In genomic region chr1:113592223-113592622, GRCh38 we compare ENCODE assay signal across 38 cellular contexts.
"Had no signal": no experiment of that assay in that cellular context is flagged by ENCODE, and none has a peak within 500 bp of the region (broad histone marks: within the 10 kb centered on the region; RNA-seq: fewer than 3 reads in every experiment).

No MANE protein-coding gene starts in this region.

- H3K27me3 ChIP-seq: ascending aorta, cardiac muscle cell had no signal

- H3K4me3 Mint-ChIP-seq: activated B cell treated with CpG ODN at 0.5 μM for 24 hours; activated CD4-positive, alpha-beta memory T cell treated with anti-CD3 and anti-CD28 coated beads for 36 hours; activated CD4-positive, alpha-beta T cell treated with anti-CD3 and anti-CD28 coated beads, Interleukin-2, amount 10 ng/mL, durations not matched to agents 24 days and 14 days; activated CD8-positive, alpha-beta T cell treated with anti-CD3 and anti-CD28 coated beads for 36 hours; activated naive CD4-positive, alpha-beta T cell treated with anti-CD3 and anti-CD28 coated beads, Interleukin-2, amount 10 ng/mL, durations not matched to agents 7 days and 5 days; activated naive CD4-positive, alpha-beta T cell treated with anti-CD3 and anti-CD28 coated beads, Interleukin-2, amount 50 U/mL, for 24 hours; activated naive CD8-positive, alpha-beta T cell; activated naive CD8-positive, alpha-beta T cell treated with anti-CD3 and anti-CD28 coated beads, Interleukin-2, amount 10 ng/mL, durations not matched to agents 7 days and 5 days; activated naive CD8-positive, alpha-beta T cell treated with anti-CD3 and anti-CD28 coated beads, Interleukin-2, amount 50 U/mL, for 24 hours; activated T-cell treated with anti-CD3 and anti-CD28 coated beads, Interleukin-2, amount 50 U/mL, for 4 hours; activated T-cell treated with anti-CD3 and anti-CD28 coated beads, Interleukin-2, amount 50 U/mL, for 72 hours; activated T-helper 1 cell treated with anti-CD3 and anti-CD28 coated beads, Interleukin-12 subunit alpha, Interleukin-12 subunit beta, Interleukin-2, Interleukin-4 antibody, amounts not matched to agents 30 ng/mL and 10 ng/mL and 1 ng/mL, durations not matched to agents 14 hours and 24 hours and 36 hours; activated T-helper 17 cell treated with anti-CD3 and anti-CD28 coated beads, Interleukin-2, amount 50 U/mL, for 72 hours; brain; central memory CD8-positive, alpha-beta T cell; T-helper 1 cell treated with Interleukin-12 subunit alpha and Interleukin-12 subunit beta and Interleukin-4 antibody, amounts not matched to agents 30 μg/mL and 1 μg/mL, for 36 hours; T-helper 2 cell treated with Interferon-gamma antibody and Interleukin-4, amounts not matched to agents 5 μg/mL and 100 μg/mL, for 36 hours had no signal

- H3K4me1 Mint-ChIP-seq: activated B cell treated with CpG ODN at 0.5 μM for 24 hours; activated CD4-positive, alpha-beta T cell treated with anti-CD3 and anti-CD28 coated beads, Interleukin-2, amount 10 ng/mL, durations not matched to agents 24 days and 14 days; activated naive CD4-positive, alpha-beta T cell treated with anti-CD3 and anti-CD28 coated beads, Interleukin-2, amount 10 ng/mL, durations not matched to agents 7 days and 5 days; activated naive CD4-positive, alpha-beta T cell treated with anti-CD3 and anti-CD28 coated beads, Interleukin-2, amount 50 U/mL, for 24 hours; activated naive CD8-positive, alpha-beta T cell treated with anti-CD3 and anti-CD28 coated beads, Interleukin-2, amount 10 ng/mL, durations not matched to agents 7 days and 5 days; activated naive CD8-positive, alpha-beta T cell treated with anti-CD3 and anti-CD28 coated beads, Interleukin-2, amount 50 U/mL, for 24 hours; activated T-helper 17 cell treated with anti-CD3 and anti-CD28 coated beads, Interleukin-2, amount 50 U/mL, for 72 hours; brain; central memory CD8-positive, alpha-beta T cell had no signal

- ATAC-seq: activated CD8-positive, alpha-beta T cell treated with anti-CD3 and anti-CD28 coated beads for 36 hours; activated naive CD8-positive, alpha-beta T cell treated with anti-CD3 and anti-CD28 coated beads, Interleukin-2, amount 50 U/mL, for 24 hours; activated T-cell treated with anti-CD3 and anti-CD28 coated beads, Interleukin-2, amount 50 U/mL, for 4 hours; activated T-cell treated with anti-CD3 and anti-CD28 coated beads, Interleukin-2, amount 50 U/mL, for 72 hours; activated T-helper 17 cell treated with anti-CD3 and anti-CD28 coated beads, Interleukin-2, amount 50 U/mL, for 72 hours had no signal

- H3K4me1 ChIP-seq: ascending aorta had no signal

- H3K27ac ChIP-seq: ascending aorta, cardiac muscle cell, VCaP had no signal

- H3K27ac Mint-ChIP-seq: activated B cell treated with CpG ODN at 0.5 μM for 24 hours; activated CD4-positive, alpha-beta memory T cell treated with anti-CD3 and anti-CD28 coated beads for 36 hours; activated CD4-positive, alpha-beta T cell treated with anti-CD3 and anti-CD28 coated beads, Interleukin-2, amount 10 ng/mL, durations not matched to agents 24 days and 14 days; activated CD8-positive, alpha-beta T cell treated with anti-CD3 and anti-CD28 coated beads for 36 hours; activated naive CD4-positive, alpha-beta T cell treated with anti-CD3 and anti-CD28 coated beads, Interleukin-2, amount 10 ng/mL, durations not matched to agents 7 days and 5 days; activated naive CD4-positive, alpha-beta T cell treated with anti-CD3 and anti-CD28 coated beads, Interleukin-2, amount 50 U/mL, for 24 hours; activated naive CD8-positive, alpha-beta T cell; activated naive CD8-positive, alpha-beta T cell treated with anti-CD3 and anti-CD28 coated beads, Interleukin-2, amount 10 ng/mL, durations not matched to agents 7 days and 5 days; activated naive CD8-positive, alpha-beta T cell treated with anti-CD3 and anti-CD28 coated beads, Interleukin-2, amount 50 U/mL, for 24 hours; activated T-cell treated with anti-CD3 and anti-CD28 coated beads, Interleukin-2, amount 50 U/mL, for 72 hours; activated T-helper 1 cell treated with anti-CD3 and anti-CD28 coated beads, Interleukin-12 subunit alpha, Interleukin-12 subunit beta, Interleukin-2, Interleukin-4 antibody, amounts not matched to agents 30 ng/mL and 10 ng/mL and 1 ng/mL, durations not matched to agents 14 hours and 24 hours and 36 hours; activated T-helper 17 cell treated with anti-CD3 and anti-CD28 coated beads, Interleukin-2, amount 50 U/mL, for 72 hours; brain; T-helper 1 cell treated with Interleukin-12 subunit alpha and Interleukin-12 subunit beta and Interleukin-4 antibody, amounts not matched to agents 30 μg/mL and 1 μg/mL, for 36 hours; T-helper 2 cell treated with Interferon-gamma antibody and Interleukin-4, amounts not matched to agents 5 μg/mL and 100 μg/mL, for 36 hours had no signal

- H3K27me3 Mint-ChIP-seq: activated B cell treated with CpG ODN at 0.5 μM for 24 hours; activated CD4-positive, alpha-beta memory T cell treated with anti-CD3 and anti-CD28 coated beads for 36 hours; activated CD4-positive, alpha-beta T cell treated with anti-CD3 and anti-CD28 coated beads, Interleukin-2, amount 10 ng/mL, durations not matched to agents 24 days and 14 days; activated CD8-positive, alpha-beta T cell treated with anti-CD3 and anti-CD28 coated beads for 36 hours; activated naive CD4-positive, alpha-beta T cell treated with anti-CD3 and anti-CD28 coated beads, Interleukin-2, amount 10 ng/mL, durations not matched to agents 7 days and 5 days; activated naive CD4-positive, alpha-beta T cell treated with anti-CD3 and anti-CD28 coated beads, Interleukin-2, amount 50 U/mL, for 24 hours; activated naive CD8-positive, alpha-beta T cell; activated naive CD8-positive, alpha-beta T cell treated with anti-CD3 and anti-CD28 coated beads, Interleukin-2, amount 10 ng/mL, durations not matched to agents 7 days and 5 days; activated naive CD8-positive, alpha-beta T cell treated with anti-CD3 and anti-CD28 coated beads, Interleukin-2, amount 50 U/mL, for 24 hours; activated T-helper 17 cell treated with anti-CD3 and anti-CD28 coated beads, Interleukin-2, amount 50 U/mL, for 72 hours; brain had no signal

- FAIRE-seq: bronchial epithelial cell, TTC549 had no signal

- DNase-seq: activated B cell treated with CpG ODN at 0.5 μM for 24 hours; activated CD4-positive, alpha-beta memory T cell treated with anti-CD3 and anti-CD28 coated beads for 36 hours; activated CD4-positive, alpha-beta T cell treated with anti-CD3 and anti-CD28 coated beads for 4 hours; activated CD4-positive, alpha-beta T cell treated with anti-CD3 and anti-CD28 coated beads, Interleukin-2, amount 10 ng/mL, durations not matched to agents 24 days and 14 days; activated CD4-positive, alpha-beta T cell treated with anti-CD3 and anti-CD28 coated beads, Interleukin-2, amount 50 U/mL, for 1 hour; activated CD4-positive, alpha-beta T cell treated with anti-CD3 and anti-CD28 coated beads, Interleukin-2, amount 50 U/mL, for 4 hours; activated CD4-positive, CD25-positive, alpha-beta regulatory T cell treated with anti-CD3 and anti-CD28 coated beads, Interleukin-2, amount 50 U/mL, for 72 hours; activated CD8-positive, alpha-beta memory T cell treated with anti-CD3 and anti-CD28 coated beads, Interleukin-2, amount 50 U/mL, for 4 hours; activated CD8-positive, alpha-beta T cell treated with anti-CD3 and anti-CD28 coated beads for 36 hours; activated effector memory CD4-positive, alpha-beta T cell treated with Interleukin-2 at 50 U/mL for 16 hours; activated gamma-delta T cell; activated naive CD4-positive, alpha-beta T cell treated with anti-CD3 and anti-CD28 coated beads, Interleukin-2, amount 10 ng/mL, durations not matched to agents 7 days and 5 days; activated naive CD4-positive, alpha-beta T cell treated with Interleukin-2 at 50 U/mL for 16 hours; activated naive CD8-positive, alpha-beta T cell treated with anti-CD3 and anti-CD28 coated beads, Interleukin-2, amount 10 ng/mL, durations not matched to agents 7 days and 5 days; activated naive CD8-positive, alpha-beta T cell treated with anti-CD3 and anti-CD28 coated beads, Interleukin-2, amount 50 U/mL, for 24 hours; activated T-cell treated with anti-CD3 and anti-CD28 coated beads for 4 hours; activated T-cell treated with anti-CD3 and anti-CD28 coated beads, Interleukin-2, amount 50 U/mL, for 1 hour; activated T-cell treated with anti-CD3 and anti-CD28 coated beads, Interleukin-2, amount 50 U/mL, for 4 hours; activated T-cell treated with anti-CD3 and anti-CD28 coated beads, Interleukin-2, amount 50 U/mL, for 72 hours; amygdala; anterior cingulate cortex; caudate nucleus; cerebellar nuclear complex; T-helper 2 cell; T-helper 9 cell had no signal

- H3K4me3 ChIP-seq: ascending aorta, cardiac muscle cell had no signal
